Comparison of ENCODE assay signal across 20 cellular contexts in genomic region chr15:90918034-90918788, GRCh38. TPM values are rescaled to one million over a fixed set of nuclear protein-coding genes. Genes with fewer than 3 reads are reported as not detected.
DNase-seq lines count a peak whose midpoint lies in the region; ATAC-seq, FAIRE-seq and TF ChIP-seq lines count a peak whose summit lies in the region.
"Had no signal": no experiment of that assay in that cellular context is flagged by ENCODE, and none has a peak within 500 bp of the region (broad histone marks: within the 10 kb centered on the region; RNA-seq: fewer than 3 reads in every experiment).

No MANE protein-coding gene starts in this region.

- SMC1A ChIA-PET in GM12878 (lab: Charles Lee; ENCODE audit: uncharacterized antibody, unreplicated experiment): interaction anchor here (0.9 kb wide), 1 partner anchor 15 kb away, joined by 3 read pairs; the partner anchor contains the start of gene MAN2A2

- H3T11ph ChIP-seq in H9 (ENCODE audit: low read length): no peak overlapping the region

- no peak for TF ChIP-seq CTCF in H9 (conservative IDR thresholded peaks at IDR 0.05)
- TF ChIP-seq CTCF in GM12878 (IDR thresholded peaks at IDR 0.05 in 2 of 3, conservative IDR thresholded peaks at IDR 0.05 in 1 of 3; ENCODE audit: control insufficient read depth in 2 of 3, extremely low read depth in 1 of 3, insufficient read depth in 1 of 3, low read depth in 3 of 3, low read length in 3 of 3): no peak
- TF ChIP-seq CTCF in neutrophil (IDR thresholded peaks at IDR 0.05): no peak
- no peak for TF ChIP-seq CTCF in MM.1S (IDR thresholded peaks at IDR 0.05; ENCODE audit: low read length)

- no peaks in the 10 kb centered on the region for H3K27me3 Mint-ChIP-seq in H9 (ENCODE audit: low read depth)
- no peaks in the 10 kb centered on the region for H3K27me3 Mint-ChIP-seq in activated naive CD4-positive, alpha-beta T cell treated with anti-CD3 and anti-CD28 coated beads, Interleukin-2, amount 10 ng/mL, durations not matched to agents 7 days and 5 days
- H3K27me3 Mint-ChIP-seq: CD4-positive, CD25-positive, alpha-beta regulatory T cell had no signal

- POLR2A ChIA-PET in GM12878 (lab: Charles Lee): interaction anchor here (0.6 to 1.0 kb wide), 2 partner anchors 14 to 208 kb away, joined by 3 read pairs; no protein-coding TSS in a partner anchor

- H3K27ac ChIP-seq in H9 (ENCODE audit: insufficient read length, low read depth, low read length): no peak overlapping the region
- no peak overlapping the region for H3K27ac ChIP-seq in GM12878 (ENCODE audit: control insufficient read depth, insufficient read depth)
- peak overlapping the region; percentile 94 for H3K27ac ChIP-seq in neutrophil
- H3K27ac ChIP-seq in MM.1S (ENCODE audit: low read length): no peak overlapping the region
- H3K27ac ChIP-seq: A549 had no signal

- peak; percentile 52 for TF ChIP-seq POLR2A in GM12878 (IDR thresholded peaks at IDR 0.05; ENCODE audit: low read depth, low read length)

- in situ Hi-C loops in GM12878 (cut with MboI): no loop called here

- no peak overlapping the region for H3K23ac ChIP-seq in H9 (ENCODE audit: insufficient read length, low read depth, low read length)

- no peak overlapping the region for H3K4me3 ChIP-seq in GM12878
- no peak overlapping the region for H3K4me3 ChIP-seq in neutrophil (ENCODE audit: low read depth in 1 of 2, low read length in 1 of 2)
- H3K4me3 ChIP-seq in MM.1S (ENCODE audit: low read length): no peak overlapping the region
- H3K4me3 ChIP-seq: A549 had no signal

- H3K9me2 ChIP-seq in MM.1S (replicated peaks; ENCODE audit: insufficient read depth, low read length): no peaks in the 10 kb centered on the region

- H3F3A ChIP-seq in MM.1S (ENCODE audit: insufficient read depth, low read length): no peaks in the 10 kb centered on the region

- no TSS peak for BruUV-seq in GM12878 (replicated peaks; lab: Mats Ljungman, UMichigan)

- H2AK5ac ChIP-seq in H9 (ENCODE audit: insufficient read length, low read length): no peak overlapping the region

- H3K4me1 ChIP-seq in H9 (ENCODE audit: insufficient read depth, low read length) (no peaks in the 10 kb centered on the region), GM12878 (ENCODE audit: control insufficient read depth, insufficient read depth, low read length) (peaks cover 12% of the 10 kb centered on the region), neutrophil (ENCODE audit: control insufficient read depth in 1 of 2, insufficient read depth in 1 of 2, low read depth in 1 of 2, low read length in 1 of 2) (peaks cover 53% of the 10 kb centered on the region in 2 experiments), MM.1S (ENCODE audit: low read length) (no peaks in the 10 kb centered on the region)
- H3K4me1 ChIP-seq: A549, BE2C had no signal

- no peak overlapping the region for H4K5ac ChIP-seq in H9 (ENCODE audit: insufficient read length, low read depth, low read length)

- ATAC-seq in GM12878 (no peak), left ventricle myocardium superior (peak; percentile 2)
- ATAC-seq: A549 had no signal

- no peak for TF ChIP-seq EP300 in GM12878 (IDR thresholded peaks at IDR 0.05; ENCODE audit: borderline replicate concordance in 1 of 2, control insufficient read depth in 1 of 2, low read depth in 2 of 2, low read length in 2 of 2)

- no peak overlapping the region for H4K8ac ChIP-seq in H9 (replicated peaks; ENCODE audit: insufficient read length, low read depth, low read length)

- no peak for FAIRE-seq in GM12878 (lab: Jason Lieb, UNC)
- FAIRE-seq: A549, GM19239, H1, RCC 7860 had no signal

- no peak overlapping the region for H2BK20ac ChIP-seq in H9 (ENCODE audit: low read depth, low read length, poor library complexity, severe bottlenecking)

- no peak overlapping the region for H4K91ac ChIP-seq in H9 (ENCODE audit: insufficient read length, low read depth, low read length)

- H3K23me2 ChIP-seq in H9 (ENCODE audit: insufficient read length, low read depth, low read length, poor library complexity, severe bottlenecking): no peaks in the 10 kb centered on the region

- no peak overlapping the region for H3K14ac ChIP-seq in H9 (ENCODE audit: insufficient read depth, low read length)

- peaks cover 11 to 12% of the 10 kb centered on the region in 2 experiments for H3K4me1 Mint-ChIP-seq in H9
- no peaks in the 10 kb centered on the region for H3K4me1 Mint-ChIP-seq in activated naive CD4-positive, alpha-beta T cell treated with anti-CD3 and anti-CD28 coated beads, Interleukin-2, amount 10 ng/mL, durations not matched to agents 7 days and 5 days

- peaks cover 34 to 36% of the 10 kb centered on the region in 2 experiments for H3K36me3 ChIP-seq in GM12878 (ENCODE audit: control insufficient read depth in 2 of 2, insufficient read depth in 2 of 2, low read length in 1 of 2)
- peaks cover 66% of the 10 kb centered on the region for H3K36me3 ChIP-seq in neutrophil
- H3K36me3 ChIP-seq in MM.1S (replicated peaks; ENCODE audit: insufficient read depth, low read length): peaks cover 3% of the 10 kb centered on the region; the same call in 1 of the 2 replicates

- H3K79me2 ChIP-seq in H9 (ENCODE audit: insufficient read depth, low read length): no peaks in the 10 kb centered on the region
- no peaks in the 10 kb centered on the region for H3K79me2 ChIP-seq in GM12878 (ENCODE audit: control insufficient read depth, insufficient read depth, low read length)
- no peaks in the 10 kb centered on the region for H3K79me2 ChIP-seq in MM.1S (ENCODE audit: low read length)

- no peaks in the 10 kb centered on the region for H3K79me1 ChIP-seq in H9 (ENCODE audit: insufficient read depth, low read depth, low read length, poor library complexity, severe bottlenecking)

- H3K4ac ChIP-seq in H9 (ENCODE audit: low read depth, low read length): no peak overlapping the region

- no peak overlapping the region for H3K4me3 Mint-ChIP-seq in H9
- H3K4me3 Mint-ChIP-seq in activated naive CD4-positive, alpha-beta T cell treated with anti-CD3 and anti-CD28 coated beads, Interleukin-2, amount 10 ng/mL, durations not matched to agents 7 days and 5 days: no peak overlapping the region

- H2AFZ ChIP-seq in H9 (ENCODE audit: low read length): no peak overlapping the region
- no peak overlapping the region for H2AFZ ChIP-seq in GM12878 (ENCODE audit: control insufficient read depth, low read depth, low read length)
- H2AFZ ChIP-seq in MM.1S (ENCODE audit: low read length): no peak overlapping the region

- no peak overlapping the region for H3K18ac ChIP-seq in H9 (ENCODE audit: insufficient read length, low read depth, low read length)

- intact Hi-C loops in GM12878 (cut with micrococcal nuclease; ENCODE audit: unreplicated experiment): no loop called here
- intact Hi-C loops in left ventricle myocardium superior (cut with micrococcal nuclease): no loop called here

- no peaks in the 10 kb centered on the region for H3K9me3 ChIP-seq in H9 (ENCODE audit: control insufficient read depth, low read depth, low read length)
- no peaks in the 10 kb centered on the region for H3K9me3 ChIP-seq in GM12878 (replicated peaks; ENCODE audit: control insufficient read depth, insufficient read depth, low read length)
- H3K9me3 ChIP-seq in neutrophil: no peaks in the 10 kb centered on the region
- H3K9me3 ChIP-seq in MM.1S (replicated peaks; ENCODE audit: insufficient read depth, low read length): no peaks in the 10 kb centered on the region
- H3K9me3 ChIP-seq: A549, BE2C had no signal

- CTCF ChIA-PET in GM12878 (lab: Yijun Ruan, JAX): interaction anchor here (1.1 to 1.4 kb wide), 2 partner anchors 13 to 15 kb away, joined by 5 read pairs; partner anchors contain the start of gene HDDC3
- CTCF ChIA-PET in activated naive CD4-positive, alpha-beta T cell treated with anti-CD3 and anti-CD28 coated beads, Interleukin-2, amount 10 ng/mL, durations not matched to agents 7 days and 5 days (lab: Charles Lee): interaction anchor here (0.8 to 1.7 kb wide), 3 partner anchors 13 to 17 kb away, joined by 3 to 6 read pairs (median 3); no protein-coding TSS in a partner anchor

- WGBS in H9 (ENCODE audit: extremely low coverage, insufficient read length, low lambda C conversion rate): no CpG with 5 or more reads among the region's 23 CpGs
- WGBS in GM12878 (ENCODE audit: insufficient coverage, insufficient replicate concordance, low lambda C conversion rate, missing lambda C conversion rate): 96% methylated on average over 23 of the region's 23 CpGs

- no peak overlapping the region for H3K56ac ChIP-seq in H9 (ENCODE audit: insufficient read length, low read depth, low read length)

- H2BK5ac ChIP-seq in H9 (ENCODE audit: insufficient read length, low read length): no peak overlapping the region

- H3K9me3 Mint-ChIP-seq in H9: no peaks in the 10 kb centered on the region
- H3K9me3 Mint-ChIP-seq in activated naive CD4-positive, alpha-beta T cell treated with anti-CD3 and anti-CD28 coated beads, Interleukin-2, amount 10 ng/mL, durations not matched to agents 7 days and 5 days: no peaks in the 10 kb centered on the region

- RAD21 ChIA-PET in GM12878 (lab: Charles Lee; ENCODE audit: unreplicated experiment): interaction anchor here (1.1 kb wide), 1 partner anchor 14 kb away, joined by 3 read pairs; the partner anchor contains the start of gene MAN2A2

- peaks cover 3 to 57% (median 12%) of the 10 kb centered on the region in 3 experiments; a peak in 6 of 7 replicates for H3K36me3 Mint-ChIP-seq in H9 (ENCODE audit: insufficient read depth in 1 of 3, low read depth in 3 of 3)
- H3K36me3 Mint-ChIP-seq in activated naive CD4-positive, alpha-beta T cell treated with anti-CD3 and anti-CD28 coated beads, Interleukin-2, amount 10 ng/mL, durations not matched to agents 7 days and 5 days: peaks cover 72% of the 10 kb centered on the region

- H2BK15ac ChIP-seq in H9 (ENCODE audit: low read depth, low read length): no peak overlapping the region

- TF ChIP-seq RAD21 in GM12878 (IDR thresholded peaks at IDR 0.05; ENCODE audit: insufficient read depth, low read depth, low read length): no peak

- H3K9ac ChIP-seq in H9 (ENCODE audit: extremely low read depth, insufficient read length, low read length) (no peak overlapping the region), GM12878 (ENCODE audit: control insufficient read depth, insufficient read depth, low read length) (no peak overlapping the region), MM.1S (ENCODE audit: low read length) (no peak overlapping the region)

- H4K20me1 ChIP-seq in H9 (ENCODE audit: control insufficient read depth, insufficient read depth, insufficient read length) (no peaks in the 10 kb centered on the region), GM12878 (ENCODE audit: control insufficient read depth, insufficient read depth) (no peaks in the 10 kb centered on the region), MM.1S (ENCODE audit: insufficient read depth, low read length) (no peaks in the 10 kb centered on the region)

- DNase-seq in H9 (no peak), GM12878 (ENCODE audit: low read depth, low spot score) (no peak), left ventricle myocardium superior (no peak), NCI-H146 (lab: John Stamatoyannopoulos, UW) (no peak), MM.1S (no peak), NCI-H526 treated with DMSO at 0.1 percent for 48 hours (lab: John Stamatoyannopoulos, UW) (no peak)
- no peak for DNase-seq in activated naive CD4-positive, alpha-beta T cell treated with anti-CD3 and anti-CD28 coated beads, Interleukin-2, amount 10 ng/mL, durations not matched to agents 7 days and 5 days
- DNase-seq: BE2C; CD4-positive, CD25-positive, alpha-beta regulatory T cell; EL; GF-D8; NCI-H1092; NCI-H2029 treated with DMSO at 0.1 percent for 48 hours; NCI-H2171; NCI-H524 treated with DMSO at 0.1 percent for 48 hours had no signal

- no peak overlapping the region for H2BK120ac ChIP-seq in H9 (ENCODE audit: low read depth, low read length, poor library complexity, severe bottlenecking)

- no peak overlapping the region for H3K4me2 ChIP-seq in H9 (ENCODE audit: insufficient read depth, insufficient read length, low read length)
- H3K4me2 ChIP-seq in GM12878 (ENCODE audit: control insufficient read depth, insufficient read depth): no peak overlapping the region
- H3K4me2 ChIP-seq in MM.1S (ENCODE audit: low read depth, low read length): no peak overlapping the region
- H3K4me2 ChIP-seq: A549 had no signal

- H2BK12ac ChIP-seq in H9 (ENCODE audit: insufficient read length, low read depth, low read length): no peak overlapping the region

- H3K27me3 ChIP-seq in H9 (ENCODE audit: insufficient read depth, low read length) (no peaks in the 10 kb centered on the region), GM12878 (replicated peaks in 1 of 2; ENCODE audit: control insufficient read depth in 2 of 2, insufficient read depth in 2 of 2, low read length in 1 of 2) (no peaks in the 10 kb centered on the region), neutrophil (no peaks in the 10 kb centered on the region), MM.1S (replicated peaks; ENCODE audit: insufficient read depth, low read length) (no peaks in the 10 kb centered on the region)
- H3K27me3 ChIP-seq: BE2C had no signal

- peak overlapping the region; percentile 6 to 59 (median 57); a peak in 4 of 7 replicates for H3K27ac Mint-ChIP-seq in H9
- no peak overlapping the region for H3K27ac Mint-ChIP-seq in activated naive CD4-positive, alpha-beta T cell treated with anti-CD3 and anti-CD28 coated beads, Interleukin-2, amount 10 ng/mL, durations not matched to agents 7 days and 5 days

RNA-seq across cellular contexts. Expression of gene HDDC3, which starts 14.1 kb away (rescaled TPM):
- 13.2 and 13.3 TPM in 2 replicates for total RNA-seq in H9 (2021)
- total RNA-seq in GM12878 (2013; cell fraction: nucleolus; rRNA removed): 34.1 and 48.7 TPM in 2 replicates
- total RNA-seq in GM12878 (2014; rRNA removed): 25.7 and 27.7 TPM in 2 replicates
- 19.9 and 21.0 TPM in 2 replicates for total RNA-seq in GM12878 (2014; rRNA removed; fragmentation: Illumina TruSeq; extraction: Trizol)
- 20.3 and 24.6 TPM in 2 replicates for total RNA-seq in GM12878 (2021)
- polyA plus RNA-seq in GM12878 (2011; ENCODE audit: low read depth): 8.8 TPM
- polyA plus RNA-seq in GM12878 (2011; rRNA removed): 15.2 and 19.3 TPM in 2 replicates
- 24.1 and 26.6 TPM in 2 replicates for polyA plus RNA-seq in GM12878 (2011; cell fraction: cytosol; rRNA removed)
- polyA plus RNA-seq in GM12878 (2011; cell fraction: nucleus; rRNA removed): 18.4 and 21.1 TPM in 2 replicates
- 11.5 and 16.8 TPM in 2 replicates for polyA plus RNA-seq in GM12878 (2012)
- polyA plus RNA-seq in GM12878 (2014; fragmentation: Illumina TruSeq; extraction: Trizol): 22.2 and 25.7 TPM in 2 replicates
- polyA plus RNA-seq in GM12878 (2014; fragmentation: Nextera tagmentation; extraction: Ambion mirVana): 1 to 10 TPM; 5.6 to 9.0 TPM
- 30.4 and 32.2 TPM in 2 replicates for polyA plus RNA-seq in GM12878 (2014; rRNA removed)
- polyA plus RNA-seq in GM12878 (2016; fragmentation: Nextera tagmentation; extraction: Ambion mirVana): 10 to 100 TPM; 35.9 to 39.5 TPM
- 22.6 and 28.6 TPM in 2 replicates for polyA minus RNA-seq in GM12878 (2011; rRNA and poly(A)+ RNA removed)
- 5.5 and 6.2 TPM in 2 replicates for polyA minus RNA-seq in GM12878 (2011; cell fraction: cytosol; rRNA and poly(A)+ RNA removed)
- polyA minus RNA-seq in GM12878 (2011; cell fraction: nucleus; rRNA and poly(A)+ RNA removed): 24.1 and 39.4 TPM in 2 replicates
- total RNA-seq in left ventricle myocardium superior: 15.0 TPM

RNA-seq across cellular contexts. Expression of gene MAN2A2, which starts 15.1 kb away (rescaled TPM):
- total RNA-seq in H9 (2021) (25.3 and 27.4 TPM in 2 replicates), GM12878 (2014; rRNA removed) (25.4 and 29.5 TPM in 2 replicates), GM12878 (2014; rRNA removed; fragmentation: Illumina TruSeq; extraction: Trizol) (16.6 and 18.0 TPM in 2 replicates), GM12878 (2021) (62.4 and 79.4 TPM in 2 replicates), left ventricle myocardium superior (146 TPM)
- total RNA-seq in GM12878 (2013; cell fraction: nucleolus; rRNA removed): 183 and 231 TPM in 2 replicates
- polyA plus RNA-seq in GM12878 (2011; ENCODE audit: low read depth): 21.4 TPM
- polyA plus RNA-seq in GM12878 (2011; rRNA removed) (19.4 and 38.9 TPM in 2 replicates), GM12878 (2014; fragmentation: Illumina TruSeq; extraction: Trizol) (26.9 and 47.8 TPM in 2 replicates), GM12878 (2014; fragmentation: Nextera tagmentation; extraction: Ambion mirVana) (1 to 10 TPM; 4.2 to 4.4 TPM), GM12878 (2014; rRNA removed) (66.4 and 71.1 TPM in 2 replicates), GM12878 (2016; fragmentation: Nextera tagmentation; extraction: Ambion mirVana) (10 to 100 TPM; 13.7 to 16.8 TPM)
- polyA plus RNA-seq in GM12878 (2011; cell fraction: cytosol; rRNA removed): 46.4 and 74.6 TPM in 2 replicates
- 937 and 972 TPM in 2 replicates for polyA plus RNA-seq in GM12878 (2011; cell fraction: nucleus; rRNA removed)
- polyA plus RNA-seq in GM12878 (2012): 39.6 and 54.1 TPM in 2 replicates
- 36.3 and 44.3 TPM in 2 replicates for polyA minus RNA-seq in GM12878 (2011; rRNA and poly(A)+ RNA removed)
- polyA minus RNA-seq in GM12878 (2011; cell fraction: cytosol; rRNA and poly(A)+ RNA removed): 8.0 and 15.0 TPM in 2 replicates
- polyA minus RNA-seq in GM12878 (2011; cell fraction: nucleus; rRNA and poly(A)+ RNA removed): 124 and 200 TPM in 2 replicates

RNA-seq across cellular contexts. Expression of gene UNC45A, which starts 16.9 kb away (rescaled TPM):
- total RNA-seq in H9 (2021) (84.3 and 84.6 TPM in 2 replicates), GM12878 (2014; rRNA removed) (31.6 and 40.4 TPM in 2 replicates), GM12878 (2014; rRNA removed; fragmentation: Illumina TruSeq; extraction: Trizol) (21.3 TPM in 2 replicates), GM12878 (2021) (56.3 and 58.9 TPM in 2 replicates), left ventricle myocardium superior (24.4 TPM)
- 81.1 and 96.0 TPM in 2 replicates for total RNA-seq in GM12878 (2013; cell fraction: nucleolus; rRNA removed)
- polyA plus RNA-seq in GM12878 (2011; ENCODE audit: low read depth): 23.7 TPM
- polyA plus RNA-seq in GM12878 (2011; rRNA removed) (24.2 and 40.5 TPM in 2 replicates), GM12878 (2014; fragmentation: Illumina TruSeq; extraction: Trizol) (12.6 and 22.1 TPM in 2 replicates), GM12878 (2014; fragmentation: Nextera tagmentation; extraction: Ambion mirVana) (10 to 100 TPM; 10.3 to 19.8 TPM), GM12878 (2014; rRNA removed) (44.5 and 48.8 TPM in 2 replicates), GM12878 (2016; fragmentation: Nextera tagmentation; extraction: Ambion mirVana) (10 to 100 TPM; 56.6 to 57.8 TPM)
- polyA plus RNA-seq in GM12878 (2011; cell fraction: cytosol; rRNA removed): 45.4 and 64.5 TPM in 2 replicates
- 188 and 193 TPM in 2 replicates for polyA plus RNA-seq in GM12878 (2011; cell fraction: nucleus; rRNA removed)
- polyA plus RNA-seq in GM12878 (2012): 43.0 and 46.7 TPM in 2 replicates
- polyA minus RNA-seq in GM12878 (2011; rRNA and poly(A)+ RNA removed): 53.8 and 78.0 TPM in 2 replicates
- polyA minus RNA-seq in GM12878 (2011; cell fraction: cytosol; rRNA and poly(A)+ RNA removed): 17.4 and 27.0 TPM in 2 replicates
- polyA minus RNA-seq in GM12878 (2011; cell fraction: nucleus; rRNA and poly(A)+ RNA removed): 46.8 and 70.7 TPM in 2 replicates

RNA-seq across cellular contexts. Expression of gene FES, which starts 33.9 kb away (rescaled TPM):
- 6.5 and 6.7 TPM in 2 replicates for total RNA-seq in H9 (2021)
- 21.3 and 22.9 TPM in 2 replicates for total RNA-seq in GM12878 (2013; cell fraction: nucleolus; rRNA removed)
- total RNA-seq in GM12878 (2014; rRNA removed): 19.5 and 21.7 TPM in 2 replicates
- 6.1 and 7.0 TPM in 2 replicates for total RNA-seq in GM12878 (2014; rRNA removed; fragmentation: Illumina TruSeq; extraction: Trizol)
- total RNA-seq in GM12878 (2021): 17.7 and 23.9 TPM in 2 replicates
- polyA plus RNA-seq in GM12878 (2011; ENCODE audit: low read depth): 2.3 TPM
- 0.07 and 0.09 TPM in 2 replicates for polyA plus RNA-seq in GM12878 (2011; rRNA removed)
- polyA plus RNA-seq in GM12878 (2011; cell fraction: cytosol; rRNA removed): 0.12 and 0.13 TPM in 2 replicates
- 0.28 and 0.34 TPM in 2 replicates for polyA plus RNA-seq in GM12878 (2011; cell fraction: nucleus; rRNA removed)
- polyA plus RNA-seq in GM12878 (2012): 6.4 and 6.7 TPM in 2 replicates
- 0.60 and 3.8 TPM in 2 replicates for polyA plus RNA-seq in GM12878 (2014; fragmentation: Illumina TruSeq; extraction: Trizol)
- 1 to 10 TPM in 1 of 2 experiments, under 1 TPM in 1; 0.56 to 1.0 TPM for polyA plus RNA-seq in GM12878 (2014; fragmentation: Nextera tagmentation; extraction: Ambion mirVana)
- 14.6 and 20.6 TPM in 2 replicates for polyA plus RNA-seq in GM12878 (2014; rRNA removed)
- polyA plus RNA-seq in GM12878 (2016; fragmentation: Nextera tagmentation; extraction: Ambion mirVana): 10 to 100 TPM; 12.7 to 16.1 TPM
- polyA minus RNA-seq in GM12878 (2011; rRNA and poly(A)+ RNA removed): 0.10 TPM in 1 of 2 replicates, not detected in the other
- 0.83 TPM in 1 of 2 replicates, not detected in the other for polyA minus RNA-seq in GM12878 (2011; cell fraction: cytosol; rRNA and poly(A)+ RNA removed)
- 0.73 and 0.96 TPM in 2 replicates for polyA minus RNA-seq in GM12878 (2011; cell fraction: nucleus; rRNA and poly(A)+ RNA removed)
- 15.4 TPM for total RNA-seq in left ventricle myocardium superior

RNA-seq across cellular contexts. Expression of gene RCCD1, which starts 36.5 kb away (rescaled TPM):
- total RNA-seq in H9 (2021): 20.6 and 22.8 TPM in 2 replicates
- total RNA-seq in GM12878 (2013; cell fraction: nucleolus; rRNA removed): 79.1 and 84.8 TPM in 2 replicates
- 19.5 and 19.7 TPM in 2 replicates for total RNA-seq in GM12878 (2014; rRNA removed)
- total RNA-seq in GM12878 (2014; rRNA removed; fragmentation: Illumina TruSeq; extraction: Trizol): 10.0 and 10.6 TPM in 2 replicates
- total RNA-seq in GM12878 (2021): 23.5 and 25.6 TPM in 2 replicates
- polyA plus RNA-seq in GM12878 (2011; ENCODE audit: low read depth): 8.6 TPM
- polyA plus RNA-seq in GM12878 (2011; rRNA removed): 19.1 and 22.1 TPM in 2 replicates
- polyA plus RNA-seq in GM12878 (2011; cell fraction: cytosol; rRNA removed): 13.5 and 18.1 TPM in 2 replicates
- polyA plus RNA-seq in GM12878 (2011; cell fraction: nucleus; rRNA removed): 121 and 130 TPM in 2 replicates
- polyA plus RNA-seq in GM12878 (2012): 15.9 and 16.7 TPM in 2 replicates
- 10.7 and 11.5 TPM in 2 replicates for polyA plus RNA-seq in GM12878 (2014; fragmentation: Illumina TruSeq; extraction: Trizol)
- 1 to 10 TPM; 5.2 to 8.0 TPM for polyA plus RNA-seq in GM12878 (2014; fragmentation: Nextera tagmentation; extraction: Ambion mirVana)
- polyA plus RNA-seq in GM12878 (2014; rRNA removed): 27.3 and 27.4 TPM in 2 replicates
- polyA plus RNA-seq in GM12878 (2016; fragmentation: Nextera tagmentation; extraction: Ambion mirVana): 10 to 100 TPM; 29.5 to 30.4 TPM
- 11.0 and 13.1 TPM in 2 replicates for polyA minus RNA-seq in GM12878 (2011; rRNA and poly(A)+ RNA removed)
- polyA minus RNA-seq in GM12878 (2011; cell fraction: cytosol; rRNA and poly(A)+ RNA removed): 4.5 and 7.6 TPM in 2 replicates
- 18.5 and 31.2 TPM in 2 replicates for polyA minus RNA-seq in GM12878 (2011; cell fraction: nucleus; rRNA and poly(A)+ RNA removed)
- 11.5 TPM for total RNA-seq in left ventricle myocardium superior
